Comparison of ENCODE assay signal across 19 cellular contexts in the genomic region with DNA sequence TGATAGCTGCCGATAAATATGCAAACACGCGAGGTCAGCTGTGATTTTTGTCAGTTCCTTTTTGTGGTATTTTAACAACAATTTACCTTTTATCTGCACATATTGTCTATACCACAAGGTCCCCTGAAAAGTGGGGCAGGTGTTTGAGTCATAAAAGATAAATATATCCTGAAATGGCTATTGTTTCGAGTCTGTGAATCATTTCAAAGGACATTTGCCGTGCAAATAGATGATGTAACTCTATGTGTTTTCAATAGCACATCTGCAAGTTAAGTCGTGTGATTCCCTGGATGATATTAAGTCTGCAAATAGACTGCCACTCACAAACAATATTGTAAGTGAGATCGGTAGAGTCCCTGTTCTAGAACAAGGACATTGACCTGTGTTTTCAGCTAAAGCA.
DNase-seq lines count a peak whose midpoint lies in the region; ATAC-seq and TF ChIP-seq lines count a peak whose summit lies in the region.
"Had no signal": no experiment of that assay in that cellular context is flagged by ENCODE, and none has a peak within 500 bp of the region (broad histone marks: within the 10 kb centered on the region; RNA-seq: fewer than 3 reads in every experiment).

No MANE protein-coding gene starts in this region.

- TF ChIP-seq CTCF in gastrocnemius medialis (IDR thresholded peaks at IDR 0.05 in 4 of 5, conservative IDR thresholded peaks at IDR 0.05 in 1 of 5) = no peak

- DNase-seq in HPDE6-E6E7 (ENCODE audit: extremely low spot score) = peak; percentile 4
- DNase-seq in NCI-H2081 treated with DMSO at 0.1 percent for 48 hours (lab: John Stamatoyannopoulos, UW) = peak; percentile 88
- peak; percentile 79 to 82 for DNase-seq in lung microvascular endothelial cell (ENCODE audit: low read depth in 2 of 2)
- DNase-seq in gastrocnemius medialis = no peak
- DNase-seq in activated T-cell treated with anti-CD3 and anti-CD28 coated beads, Interleukin-2, amount 50 U/mL, for 1 hour = no peak
- no peak for DNase-seq in activated CD4-positive, alpha-beta T cell treated with anti-CD3 and anti-CD28 coated beads for 48 hours
- DNase-seq: activated CD8-positive, alpha-beta T cell treated with anti-CD3 and anti-CD28 coated beads, Interleukin-2, amount 10 ng/mL, durations not matched to agents 7 days and 5 days; activated naive CD4-positive, alpha-beta T cell treated with Interleukin-2 at 50 U/mL for 16 hours; brain microvascular endothelial cell; left ventricle myocardium inferior; NCI-H526 treated with DMSO at 0.1 percent for 48 hours; SJCRH30; stimulated activated naive B cell treated with anti-CD40 and anti-IgM and Interleukin-4, amounts not matched to agents 10 μg/mL and 1 μg/mL and 100 μg/mL, for 72 hours; uterus had no signal

- H3K27me3 ChIP-seq in gastrocnemius medialis = no peaks in the 10 kb centered on the region
- H3K27me3 ChIP-seq: brain microvascular endothelial cell, SJCRH30, uterus had no signal

- TF ChIP-seq POLR2A in gastrocnemius medialis (IDR thresholded peaks at IDR 0.05) = no peak

- H3K36me3 ChIP-seq in gastrocnemius medialis = no peaks in the 10 kb centered on the region
- H3K36me3 ChIP-seq: brain microvascular endothelial cell, left ventricle myocardium inferior, SJCRH30, uterus had no signal

- no peaks in the 10 kb centered on the region for H3K4me1 Mint-ChIP-seq in activated T-helper 17 cell treated with anti-CD3 and anti-CD28 coated beads, Interleukin-2, amount 50 U/mL, for 72 hours
- H3K4me1 Mint-ChIP-seq: B cell; stimulated activated naive B cell treated with anti-CD40 and anti-IgM and Interleukin-4, amounts not matched to agents 10 μg/mL and 1 μg/mL and 100 μg/mL, for 72 hours had no signal

- no peaks in the 10 kb centered on the region for H3K9me3 ChIP-seq in gastrocnemius medialis
- H3K9me3 ChIP-seq: SJCRH30, uterus had no signal

- in situ Hi-C loops in gastrocnemius medialis (cut with MboI; ENCODE audit: low sequenced_read_pairs in 4 of 4) = no loop called here

- no peak overlapping the region for H3K27ac Mint-ChIP-seq in activated T-helper 17 cell treated with anti-CD3 and anti-CD28 coated beads, Interleukin-2, amount 50 U/mL, for 72 hours
- H3K27ac Mint-ChIP-seq: activated CD8-positive, alpha-beta T cell treated with anti-CD3 and anti-CD28 coated beads, Interleukin-2, amount 10 ng/mL, durations not matched to agents 7 days and 5 days; B cell; stimulated activated naive B cell treated with anti-CD40 and anti-IgM and Interleukin-4, amounts not matched to agents 10 μg/mL and 1 μg/mL and 100 μg/mL, for 72 hours had no signal

- H3K4me3 ChIP-seq in gastrocnemius medialis = no peak overlapping the region
- H3K4me3 ChIP-seq: GM12878, left ventricle myocardium inferior, SJCRH30, uterus had no signal

- peaks cover 5% of the 10 kb centered on the region for H3K9me3 Mint-ChIP-seq in activated T-helper 17 cell treated with anti-CD3 and anti-CD28 coated beads, Interleukin-2, amount 50 U/mL, for 72 hours

- no peak overlapping the region for H3K4me3 Mint-ChIP-seq in activated T-helper 17 cell treated with anti-CD3 and anti-CD28 coated beads, Interleukin-2, amount 50 U/mL, for 72 hours
- H3K4me3 Mint-ChIP-seq: activated CD8-positive, alpha-beta T cell treated with anti-CD3 and anti-CD28 coated beads, Interleukin-2, amount 10 ng/mL, durations not matched to agents 7 days and 5 days; B cell; stimulated activated naive B cell treated with anti-CD40 and anti-IgM and Interleukin-4, amounts not matched to agents 10 μg/mL and 1 μg/mL and 100 μg/mL, for 72 hours had no signal

- no peaks in the 10 kb centered on the region for H3K36me3 Mint-ChIP-seq in activated T-helper 17 cell treated with anti-CD3 and anti-CD28 coated beads, Interleukin-2, amount 50 U/mL, for 72 hours (ENCODE audit: low read depth)

- H3K27ac ChIP-seq in gastrocnemius medialis = no peak overlapping the region
- H3K27ac ChIP-seq: brain microvascular endothelial cell, left ventricle myocardium inferior, SJCRH30, uterus had no signal

- H3K27me3 Mint-ChIP-seq in activated T-helper 17 cell treated with anti-CD3 and anti-CD28 coated beads, Interleukin-2, amount 50 U/mL, for 72 hours = no peaks in the 10 kb centered on the region

- intact Hi-C loops in gastrocnemius medialis (cut with DNase I; ENCODE audit: low total_unique reads) = no loop called here

- ATAC-seq in activated T-helper 17 cell treated with anti-CD3 and anti-CD28 coated beads, Interleukin-2, amount 50 U/mL, for 72 hours (replicated peaks) = peak; percentile 26
- ATAC-seq in HG02885 (IDR thresholded peaks at IDR 0.05; ENCODE audit: poor library complexity, unreplicated experiment) (no peak), gastrocnemius medialis (no peak)
- ATAC-seq: activated CD8-positive, alpha-beta T cell treated with anti-CD3 and anti-CD28 coated beads, Interleukin-2, amount 10 ng/mL, durations not matched to agents 7 days and 5 days; GM12878; sciatic nerve; stimulated activated naive B cell treated with anti-CD40 and anti-IgM and Interleukin-4, amounts not matched to agents 10 μg/mL and 1 μg/mL and 100 μg/mL, for 72 hours had no signal

- H3K4me1 ChIP-seq in gastrocnemius medialis = no peaks in the 10 kb centered on the region
- H3K4me1 ChIP-seq: left ventricle myocardium inferior, SJCRH30, uterus had no signal

Comparison
In these comparisons a context has a peak if more than half of its experiments do, and no peak if none do; other contexts are left out.
1. DNase-seq: peak in HPDE6-E6E7 (single experiment), NCI-H2081 treated with DMSO at 0.1 percent for 48 hours (single experiment) and lung microvascular endothelial cell (2 of 2); none in gastrocnemius medialis (0 of 2), activated T-cell treated with anti-CD3 and anti-CD28 coated beads, Interleukin-2, amount 50 U/mL, for 1 hour (single experiment) and activated CD4-positive, alpha-beta T cell treated with anti-CD3 and anti-CD28 coated beads for 48 hours (single experiment).